In genomic region chr6:106411034-106411433, GRCh38 we compare ENCODE assay signal across 15 cellular contexts. TPM values are rescaled to one million over a fixed set of nuclear protein-coding genes. Genes with fewer than 3 reads are reported as not detected.
A peak's percentile ranks its signal among the peaks of the same experiment; 100 is the strongest.
DNase-seq lines count a peak whose midpoint lies in the region; ATAC-seq, FAIRE-seq and TF ChIP-seq lines count a peak whose summit lies in the region.
"Had no signal": no experiment of that assay in that cellular context is flagged by ENCODE, and none has a peak within 500 bp of the region (broad histone marks: within the 10 kb centered on the region; RNA-seq: fewer than 3 reads in every experiment).

No MANE protein-coding gene starts in this region.

- H3K27ac ChIP-seq in body of pancreas, result peak overlapping the region in 3 of 4 donors; percentile 48 to 76 (median 70)
- no peak overlapping the region for H3K27ac ChIP-seq in small intestine (ENCODE audit: low read depth in 1 of 2, low read length in 1 of 2)
- H3K27ac ChIP-seq: BLaER1 had no signal

- H3K4me1 ChIP-seq in body of pancreas, result peaks cover 11% of the 10 kb centered on the region
- H3K4me1 ChIP-seq in mucosa of descending colon (ENCODE audit: low read depth), result peaks cover 5% of the 10 kb centered on the region
- H3K4me1 ChIP-seq in small intestine (ENCODE audit: control insufficient read depth in 2 of 2, insufficient read depth in 1 of 2, low read depth in 1 of 2, low read length in 1 of 2), result no peaks in the 10 kb centered on the region
- H3K4me1 ChIP-seq: BLaER1, HAP-1 had no signal

- H3K4me3 ChIP-seq in body of pancreas (no peak overlapping the region), mucosa of descending colon (no peak overlapping the region), small intestine (ENCODE audit: low read depth in 1 of 2, low read length in 2 of 2) (no peak overlapping the region)
- H3K4me3 ChIP-seq: BLaER1, HAP-1 had no signal

- no peaks in the 10 kb centered on the region for H3K9me3 ChIP-seq in body of pancreas
- H3K9me3 ChIP-seq in mucosa of descending colon, result no peaks in the 10 kb centered on the region
- H3K9me3 ChIP-seq in small intestine (ENCODE audit: control insufficient read depth, low read depth), result no peaks in the 10 kb centered on the region
- H3K9me3 ChIP-seq: BLaER1, HAP-1 had no signal

- no peaks in the 10 kb centered on the region for H3K36me3 ChIP-seq in body of pancreas (replicated peaks in 1 of 2; ENCODE audit: insufficient read depth in 1 of 2, low read depth in 2 of 2)
- no peaks in the 10 kb centered on the region for H3K36me3 ChIP-seq in mucosa of descending colon (ENCODE audit: low read depth)
- no peaks in the 10 kb centered on the region for H3K36me3 ChIP-seq in small intestine (ENCODE audit: control insufficient read depth in 2 of 2, insufficient read depth in 2 of 2, low read length in 2 of 2)
- H3K36me3 ChIP-seq: BLaER1, HAP-1 had no signal

- H3K27me3 ChIP-seq in body of pancreas (no peaks in the 10 kb centered on the region), small intestine (ENCODE audit: control insufficient read depth in 2 of 2, insufficient read depth in 2 of 2, low read length in 2 of 2) (peaks cover 0 to 2% of the 10 kb centered on the region in 2 donors)
- H3K27me3 ChIP-seq: BLaER1 had no signal

- intact Hi-C loops in body of pancreas (cut with DNase I), result no loop called here
- intact Hi-C loops in mucosa of descending colon (cut with DNase I, micrococcal nuclease), result no loop called here

- TF ChIP-seq POLR2A in body of pancreas (IDR thresholded peaks at IDR 0.05), result no peak

- DNase-seq in HT-29 (ENCODE audit: low spot score), result peak; percentile 53
- DNase-seq in body of pancreas, result no peak
- no peak for DNase-seq in mucosa of descending colon
- DNase-seq in small intestine, result peak; percentile 9
- DNase-seq in NCI-H146 (lab: John Stamatoyannopoulos, UW), result no peak
- DNase-seq in NCI-H1092 (lab: John Stamatoyannopoulos, UW), result no peak
- DNase-seq: 8988T; AML-193; CD4-positive, CD25-positive, alpha-beta regulatory T cell; GF-D8; HFFc6 had no signal

- ATAC-seq in body of pancreas, result peak; percentile 64
- ATAC-seq in mucosa of descending colon, result peak; percentile 86
- ATAC-seq in HG03565 (IDR thresholded peaks at IDR 0.05; ENCODE audit: unreplicated experiment), result no peak

- FAIRE-seq in small intestine (lab: Jason Lieb, UNC), result no peak
- FAIRE-seq: H1 had no signal

- 15 to 21% methylated on average over 3 of the region's 3 CpGs for WGBS in body of pancreas, 2 donors
- 14 to 55% (median 39%) methylated on average over 3 of the region's 3 CpGs for WGBS in small intestine, 3 donors

- TF ChIP-seq CTCF in body of pancreas (IDR thresholded peaks at IDR 0.05) (no peak), mucosa of descending colon (IDR thresholded peaks at IDR 0.05) (no peak)

RNA-seq across cellular contexts. Expression of gene CRYBG1, which starts 50.5 kb away (rescaled TPM):
- total RNA-seq in HT-29 (2014; rRNA removed; shearing (Covaris generic)), result 31.3 and 31.7 TPM in 2 replicates
- total RNA-seq in body of pancreas (10 to 100 TPM; 10.1 to 11.5 TPM), mucosa of descending colon (10 to 100 TPM; 26.6 to 93.0 (median 86.4) TPM)
- polyA plus RNA-seq in small intestine, result 10 to 100 TPM; 13.2 to 30.0 (median 17.2) TPM

Comparison
In these comparisons a context has a peak if more than half of its experiments do, and no peak if none do; other contexts are left out.
1. DNase-seq: peak in HT-29 (single experiment) and small intestine (single experiment); none in body of pancreas (0 of 4), mucosa of descending colon (0 of 3), NCI-H146 (single experiment) and NCI-H1092 (single experiment).
2. H3K27ac ChIP-seq: peak in body of pancreas (3 of 4); none in small intestine (0 of 2).